ENCODE assay signal across 9 cellular contexts in genomic region chr2:174633621-174633927, GRCh38. TPM values are rescaled to one million over a fixed set of nuclear protein-coding genes. Genes with fewer than 3 reads are reported as not detected.
DNase-seq lines count a peak whose midpoint lies in the region; ATAC-seq and TF ChIP-seq lines count a peak whose summit lies in the region.
"Had no signal": no experiment of that assay in that cellular context is flagged by ENCODE, and none has a peak within 500 bp of the region (broad histone marks: within the 10 kb centered on the region; RNA-seq: fewer than 3 reads in every experiment).

No MANE protein-coding gene starts in this region.

- H3K27ac Mint-ChIP-seq in natural killer cell (peak overlapping the region; percentile 95 to 98), Calu3 (ENCODE audit: unreplicated experiment) (no peak overlapping the region)

- H2AFZ ChIP-seq in KMS-11 (ENCODE audit: low read depth) (peak overlapping the region; percentile 61; the same call in 1 of the 2 replicates), PC-9 (no peak overlapping the region)

- TF ChIP-seq CTCF in BE2C (IDR thresholded peaks at IDR 0.05; ENCODE audit: low read depth, low read length) (no peak), KMS-11 (conservative IDR thresholded peaks at IDR 0.05; ENCODE audit: low read depth, low read length) (no peak), coronary artery (IDR thresholded peaks at IDR 0.05) (no peak), natural killer cell (IDR thresholded peaks at IDR 0.05) (no peak), PC-9 (conservative IDR thresholded peaks at IDR 0.05) (no peak), Calu3 (IDR thresholded peaks at IDR 0.05; ENCODE audit: unreplicated experiment) (no peak)

- H3K9ac ChIP-seq in KMS-11, result peak overlapping the region; percentile 74

- ATAC-seq in natural killer cell (no peak), GM19467 (IDR thresholded peaks at IDR 0.05; ENCODE audit: unreplicated experiment) (no peak)

- no peaks in the 10 kb centered on the region for H3K36me3 ChIP-seq in BE2C
- H3K36me3 ChIP-seq in KMS-11 (ENCODE audit: insufficient read depth), result no peaks in the 10 kb centered on the region
- no peaks in the 10 kb centered on the region for H3K36me3 ChIP-seq in PC-9 (ENCODE audit: low read depth)

- H3K27ac ChIP-seq in KMS-11, result peak overlapping the region; percentile 74
- peak overlapping the region; percentile 54 to 71 for H3K27ac ChIP-seq in coronary artery
- no peak overlapping the region for H3K27ac ChIP-seq in PC-9

- BruUV-seq in PC-9 (replicated peaks; lab: Mats Ljungman, UMichigan) (no TSS peak), Calu3 (replicated peaks; lab: Mats Ljungman, UMichigan) (no TSS peak)

- no peaks in the 10 kb centered on the region for H3K36me3 Mint-ChIP-seq in natural killer cell
- H3K36me3 Mint-ChIP-seq in Calu3 (ENCODE audit: insufficient read depth, unreplicated experiment), result no peaks in the 10 kb centered on the region

- no peaks in the 10 kb centered on the region for H3F3A ChIP-seq in PC-9 (ENCODE audit: insufficient read depth, low read depth)

- peak overlapping the region; percentile 57 for H3K4me2 ChIP-seq in KMS-11
- H3K4me2 ChIP-seq in PC-9, result no peak overlapping the region

- H4K20me1 ChIP-seq in KMS-11 (ENCODE audit: insufficient read depth) (no peaks in the 10 kb centered on the region), PC-9 (ENCODE audit: insufficient read depth) (no peaks in the 10 kb centered on the region)

- H3K4me3 ChIP-seq in BE2C (ENCODE audit: low read depth, low read length), result no peak overlapping the region
- peak overlapping the region; percentile 12 for H3K4me3 ChIP-seq in KMS-11 (IDR thresholded peaks at IDR 0.05; ENCODE audit: insufficient read depth, low read depth, low read length)
- H3K4me3 ChIP-seq in coronary artery, result peak overlapping the region; percentile 48
- H3K4me3 ChIP-seq in PC-9, result no peak overlapping the region

- H3K4me1 Mint-ChIP-seq in natural killer cell, result peaks cover 67 to 68% of the 10 kb centered on the region in 2 donors
- H3K4me1 Mint-ChIP-seq in Calu3 (ENCODE audit: low read depth, unreplicated experiment), result no peaks in the 10 kb centered on the region

- H3K4me3 Mint-ChIP-seq in natural killer cell, result peak overlapping the region; percentile 98
- no peak overlapping the region for H3K4me3 Mint-ChIP-seq in Calu3 (ENCODE audit: low read depth, unreplicated experiment)

- CTCF ChIA-PET in PC-9 (lab: Charles Lee) (no interaction called here), Calu3 (lab: Charles Lee) (no interaction called here)

- POLR2A ChIA-PET in PC-9 (lab: Charles Lee; ENCODE audit: unreplicated experiment), result no interaction called here

- H3K79me2 ChIP-seq in KMS-11 (ENCODE audit: insufficient read depth, low read depth) (peaks cover 17% of the 10 kb centered on the region; the same call in 1 of the 2 replicates), PC-9 (ENCODE audit: low read depth) (no peaks in the 10 kb centered on the region)

- H3K9me3 Mint-ChIP-seq in natural killer cell, result no peaks in the 10 kb centered on the region
- H3K9me3 Mint-ChIP-seq in Calu3 (ENCODE audit: low read depth, unreplicated experiment), result no peaks in the 10 kb centered on the region

- DNase-seq in BE2C, result peak; percentile 11
- no peak for DNase-seq in coronary artery (ENCODE audit: low spot score)
- no peak for DNase-seq in natural killer cell
- no peak for DNase-seq in PC-9
- no peak for DNase-seq in NCI-H524 (lab: John Stamatoyannopoulos, UW)
- DNase-seq in Calu3, result no peak
- DNase-seq: DMS153 had no signal

- H3K27me3 Mint-ChIP-seq in natural killer cell (ENCODE audit: low read depth in 2 of 2) (no peaks in the 10 kb centered on the region), Calu3 (ENCODE audit: unreplicated experiment) (no peaks in the 10 kb centered on the region)

- no peaks in the 10 kb centered on the region; the same call in 1 of the 2 replicates for H3K4me1 ChIP-seq in BE2C
- H3K4me1 ChIP-seq in KMS-11 (ENCODE audit: low read depth, poor library complexity, severe bottlenecking), result peaks cover 48% of the 10 kb centered on the region
- H3K4me1 ChIP-seq in PC-9 (replicated peaks; ENCODE audit: insufficient read depth), result no peaks in the 10 kb centered on the region

- intact Hi-C loops in natural killer cell (cut with micrococcal nuclease), result no loop called here
- intact Hi-C loops in PC-9 (cut with micrococcal nuclease; ENCODE audit: unreplicated experiment), result no loop called here
- intact Hi-C loops in Calu3 (cut with micrococcal nuclease; ENCODE audit: unreplicated experiment), result no loop called here

- no peaks in the 10 kb centered on the region for H3K9me3 ChIP-seq in BE2C
- no peaks in the 10 kb centered on the region for H3K9me3 ChIP-seq in PC-9 (ENCODE audit: insufficient read depth, low read depth)

- no peaks in the 10 kb centered on the region for H3K27me3 ChIP-seq in BE2C
- no peaks in the 10 kb centered on the region for H3K27me3 ChIP-seq in KMS-11 (ENCODE audit: insufficient read depth, low read depth)
- H3K27me3 ChIP-seq in PC-9 (ENCODE audit: insufficient read depth, low read depth), result no peaks in the 10 kb centered on the region

- no peaks in the 10 kb centered on the region for H3K9me2 ChIP-seq in PC-9 (ENCODE audit: insufficient read depth)

RNA-seq across cellular contexts. Expression of gene WIPF1, which starts 36.0 kb away (rescaled TPM):
- 7.4 TPM for polyA plus RNA-seq in BE2C (2012; ENCODE audit: insufficient read depth, insufficient read length, low read depth)
- 100 to 1,000 TPM; 508 to 640 (median 555) TPM for total RNA-seq in natural killer cell
- 0.46 and 1.3 TPM in 2 replicates for total RNA-seq in PC-9 (2021)
- total RNA-seq in Calu3 (2022), result 0.73 and 0.87 TPM in 2 replicates

Comparison
In these comparisons a context has a peak if more than half of its experiments do, and no peak if none do; other contexts are left out.
1. H3K4me3 ChIP-seq: peak in KMS-11 (single experiment) and coronary artery (single experiment); none in BE2C (single experiment) and PC-9 (single experiment).
2. RNA of gene WIPF1, which starts 36.0 kb away (total RNA-seq): 508 to 640 TPM in natural killer cell; 0.73 to 0.87 TPM in Calu3 and 0.46 to 1.3 TPM in PC-9; every median in the first group is over 100 times any median in the second.